Comparison of ENCODE assay signal across 16 cellular contexts in the genomic region with DNA sequence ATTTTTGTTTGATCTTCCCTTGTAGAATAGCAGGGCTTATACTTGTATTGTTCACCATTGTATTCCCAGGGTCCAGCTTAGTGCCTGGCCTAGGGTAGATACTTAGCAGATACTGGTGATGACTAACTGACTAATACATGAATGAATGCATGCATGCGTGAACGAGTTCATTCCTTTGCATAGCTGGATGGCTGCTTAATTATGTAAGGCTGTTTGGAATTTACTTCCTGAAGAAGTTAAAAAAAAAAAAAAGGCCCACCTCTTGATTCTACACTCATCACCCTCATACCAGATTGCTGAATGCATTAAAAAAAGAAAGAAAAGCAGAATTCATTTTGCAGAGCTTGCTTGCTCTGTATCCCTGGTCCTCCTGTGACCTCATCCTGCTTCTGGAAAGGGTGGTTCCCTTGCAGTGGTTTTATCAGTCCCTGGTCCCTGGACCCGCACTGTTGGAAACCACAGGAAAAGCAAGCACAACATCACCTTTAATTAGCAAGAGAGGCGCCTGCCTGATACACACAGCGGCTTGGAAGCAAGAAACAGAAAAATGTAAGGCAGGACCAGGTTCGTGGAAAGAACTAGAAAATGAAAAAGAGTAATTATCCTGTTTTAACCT.
DNase-seq lines count a peak whose midpoint lies in the region; FAIRE-seq and TF ChIP-seq lines count a peak whose summit lies in the region.
"Had no signal": no experiment of that assay in that cellular context is flagged by ENCODE, and none has a peak within 500 bp of the region (broad histone marks: within the 10 kb centered on the region; RNA-seq: fewer than 3 reads in every experiment).

No MANE protein-coding gene starts in this region.

- no peak overlapping the region for H2BK12ac ChIP-seq in H1 (ENCODE audit: low read depth, low read length)

- H3K23ac ChIP-seq in H1 (ENCODE audit: insufficient read length), result no peak overlapping the region

- H4K20me1 ChIP-seq in H1 (replicated peaks in 1 of 2; ENCODE audit: control insufficient read depth in 1 of 2, insufficient read depth in 2 of 2, low read length in 2 of 2), result no peaks in the 10 kb centered on the region

- no peak overlapping the region for H3K27ac ChIP-seq in H1 (ENCODE audit: low read depth, low read length)
- H3K27ac ChIP-seq in esophagus muscularis mucosa (replicated peaks in 1 of 4), result no peak overlapping the region
- H3K27ac ChIP-seq: colonic mucosa had no signal

- H4K8ac ChIP-seq in H1 (ENCODE audit: extremely low read depth, insufficient read depth, low read length), result no peak overlapping the region

- H3K4me1 ChIP-seq in H1 (replicated peaks in 1 of 4; ENCODE audit: control insufficient read depth in 3 of 4, insufficient read depth in 4 of 4, low read length in 3 of 4) (peaks cover 0 to 2% (median 0%) of the 10 kb centered on the region in 4 experiments; a peak in 3 of 7 replicates), esophagus muscularis mucosa (no peaks in the 10 kb centered on the region)
- H3K4me1 ChIP-seq: colonic mucosa had no signal

- H3K27me3 Mint-ChIP-seq in neural crest cell (ENCODE audit: low read depth), result no peaks in the 10 kb centered on the region
- H3K27me3 Mint-ChIP-seq: naive B cell had no signal

- H3K23me2 ChIP-seq in H1 (ENCODE audit: low read depth, low read length), result no peaks in the 10 kb centered on the region; the same call in 1 of the 2 replicates

- peaks cover 16% of the 10 kb centered on the region for H3K4me1 Mint-ChIP-seq in neural crest cell
- H3K4me1 Mint-ChIP-seq: naive B cell had no signal

- no peak overlapping the region for H3K4me3 Mint-ChIP-seq in neural crest cell
- H3K4me3 Mint-ChIP-seq: activated naive CD4-positive, alpha-beta T cell treated with anti-CD3 and anti-CD28 coated beads for 36 hours; naive B cell had no signal

- WGBS in H1 (ENCODE audit: extremely low coverage in 1 of 2, insufficient coverage in 1 of 2, insufficient read length in 1 of 2, insufficient replicate concordance in 2 of 2, low coverage in 1 of 2, low lambda C conversion rate in 2 of 2, missing lambda C conversion rate in 1 of 2), 2 experiments, result 94% methylated on average over 6 of the region's 6 CpGs; no CpG with 5 or more reads in 1 of the 2 experiments
- 91% methylated on average over 6 of the region's 6 CpGs for WGBS in esophagus muscularis mucosa

- no peak overlapping the region for H4K91ac ChIP-seq in H1 (replicated peaks; ENCODE audit: insufficient read length, low read length)

- 0 out of 2 replicates have a peak overlapping the region, but pooled peaks have one; percentile 98 for H2AFZ ChIP-seq in H1 (ENCODE audit: low read length)

- H3K79me2 ChIP-seq in H1 (ENCODE audit: control insufficient read depth in 1 of 2, insufficient read depth in 2 of 2, low read length in 2 of 2), result no peaks in the 10 kb centered on the region

- peak overlapping the region; percentile 44 for H3K27ac Mint-ChIP-seq in neural crest cell (ENCODE audit: unreplicated experiment)
- H3K27ac Mint-ChIP-seq: activated naive CD4-positive, alpha-beta T cell treated with anti-CD3 and anti-CD28 coated beads for 36 hours had no signal

- TF ChIP-seq EP300 in H1 (IDR thresholded peaks at IDR 0.05; ENCODE audit: borderline replicate concordance in 1 of 2, low read depth in 2 of 2, low read length in 2 of 2), result no peak
- TF ChIP-seq EP300 in esophagus muscularis mucosa (IDR thresholded peaks at IDR 0.05), result no peak

- FAIRE-seq in H1 (lab: Jason Lieb, UNC), result no peak
- FAIRE-seq: kidney had no signal

- H3K4me2 ChIP-seq in H1 (ENCODE audit: insufficient read depth in 1 of 2, low read depth in 2 of 2, low read length in 2 of 2), result no peak overlapping the region

- H3K4me3 ChIP-seq in H1 (ENCODE audit: extremely low read depth in 1 of 4, insufficient read depth in 2 of 4, low read depth in 3 of 4, low read length in 4 of 4), result no peak overlapping the region
- no peak overlapping the region for H3K4me3 ChIP-seq in esophagus muscularis mucosa
- H3K4me3 ChIP-seq: colonic mucosa had no signal

- no peak for TF ChIP-seq RAD21 in H1 (IDR thresholded peaks at IDR 0.05 in 1 of 2, conservative IDR thresholded peaks at IDR 0.05 in 1 of 2; ENCODE audit: low read depth in 2 of 2, low read length in 2 of 2)

- H3K14ac ChIP-seq in H1 (ENCODE audit: insufficient read length), result no peak overlapping the region

- no peak overlapping the region for H3K4ac ChIP-seq in H1 (replicated peaks; ENCODE audit: insufficient read length, low read depth, low read length)

- CTCF ChIA-PET in H1 (lab: Charles Lee; ENCODE audit: partially characterized antibody), result interaction anchor here (0.7 to 2.4 kb wide), 19 partner anchors 9 to 245 kb away, joined by 3 to 12 read pairs (median 4); no protein-coding TSS in a partner anchor

- H2BK20ac ChIP-seq in H1 (ENCODE audit: low read length), result no peak overlapping the region

- no peaks in the 10 kb centered on the region for H3K36me3 ChIP-seq in H1 (ENCODE audit: control insufficient read depth in 2 of 4, insufficient read depth in 4 of 4, low read length in 3 of 4)
- H3K36me3 ChIP-seq in esophagus muscularis mucosa, result no peaks in the 10 kb centered on the region
- H3K36me3 ChIP-seq: colonic mucosa had no signal

- H3K27me3 ChIP-seq in H1 (replicated peaks in 1 of 4; ENCODE audit: control insufficient read depth in 3 of 4, extremely low read depth in 1 of 4, insufficient read depth in 3 of 4, low read length in 3 of 4) (no peaks in the 10 kb centered on the region), esophagus muscularis mucosa (no peaks in the 10 kb centered on the region)
- H3K27me3 ChIP-seq: colonic mucosa had no signal

- H3K9me3 ChIP-seq in H1 (ENCODE audit: insufficient read depth in 2 of 2, low read depth in 1 of 2, low read length in 1 of 2) (no peaks in the 10 kb centered on the region), esophagus muscularis mucosa (no peaks in the 10 kb centered on the region)
- H3K9me3 ChIP-seq: colonic mucosa had no signal

- H3K9me3 Mint-ChIP-seq in neural crest cell, result no peaks in the 10 kb centered on the region
- H3K9me3 Mint-ChIP-seq: activated naive CD4-positive, alpha-beta T cell treated with anti-CD3 and anti-CD28 coated beads for 36 hours; naive B cell had no signal

- TF ChIP-seq CTCF in H1 (IDR thresholded peaks at IDR 0.05; ENCODE audit: control extremely low read depth in 1 of 3, insufficient read depth in 1 of 3, low read depth in 1 of 3, low read length in 3 of 3) (no peak), neural crest cell (conservative IDR thresholded peaks at IDR 0.05) (no peak), esophagus muscularis mucosa (IDR thresholded peaks at IDR 0.05) (no peak)

- H3K18ac ChIP-seq in H1 (ENCODE audit: extremely low read depth, low read length), result no peak overlapping the region

- no peak overlapping the region for H2BK15ac ChIP-seq in H1 (ENCODE audit: low read length)

- no peaks in the 10 kb centered on the region for H3K36me3 Mint-ChIP-seq in neural crest cell (ENCODE audit: low read depth)
- H3K36me3 Mint-ChIP-seq: naive B cell had no signal

- H3K9ac ChIP-seq in H1 (replicated peaks in 1 of 4; ENCODE audit: extremely low read depth in 1 of 4, low read depth in 3 of 4, low read length in 3 of 4), result no peak overlapping the region

- DNase-seq in Daoy (ENCODE audit: low read depth) (peak; percentile 53), NCI-H226 (peak; percentile 95), H1 (ENCODE audit: low read depth in 1 of 2, low spot score in 2 of 2) (no peak), neural crest cell (ENCODE audit: low read depth, low spot score) (no peak), NCI-H748 treated with DMSO at 0.1 percent for 48 hours (lab: John Stamatoyannopoulos, UW) (no peak), SIG-M5 (lab: John Stamatoyannopoulos, UW) (no peak), NCI-H1105 treated with DMSO at 0.1 percent for 48 hours (lab: John Stamatoyannopoulos, UW) (no peak), esophagus muscularis mucosa (ENCODE audit: extremely low spot score) (no peak)
- DNase-seq: activated naive CD4-positive, alpha-beta T cell treated with anti-CD3 and anti-CD28 coated beads for 36 hours; colonic mucosa; COR-L47; foreskin fibroblast; kidney; naive B cell; NCI-H446 treated with DMSO at 0.1 percent for 48 hours; substantia nigra had no signal

- TF ChIP-seq POLR2A in H1 (IDR thresholded peaks at IDR 0.05; ENCODE audit: control extremely low read depth in 1 of 2, low read depth in 2 of 2, low read length in 2 of 2), result no peak
- TF ChIP-seq POLR2A in esophagus muscularis mucosa (IDR thresholded peaks at IDR 0.05; ENCODE audit: low read depth), result no peak

- no peak overlapping the region for H4K5ac ChIP-seq in H1 (ENCODE audit: insufficient read length, low read depth, low read length)

- no peaks in the 10 kb centered on the region for H3K79me1 ChIP-seq in H1 (ENCODE audit: low read depth, low read length)

- POLR2A ChIA-PET in H1 (lab: Charles Lee; ENCODE audit: partially characterized antibody), result no interaction called here

- H2BK120ac ChIP-seq in H1 (replicated peaks; ENCODE audit: low read depth, low read length), result no peak overlapping the region

- no peak overlapping the region for H3K56ac ChIP-seq in H1 (replicated peaks; ENCODE audit: insufficient read length, low read depth, low read length)

- no peak overlapping the region for H2AK5ac ChIP-seq in H1 (ENCODE audit: low read depth, low read length)

- intact Hi-C loops in esophagus muscularis mucosa (cut with DNase I), result no loop called here

- H2BK5ac ChIP-seq in H1 (ENCODE audit: low read depth, low read length), result no peak overlapping the region

TF ChIP-seq in H1, 55 proteins besides CTCF, POLR2A, EP300 and RAD21:
- TF ChIP-seq SP4 (IDR thresholded peaks at IDR 0.05; ENCODE audit: low read length), result no peak
- TF ChIP-seq CBX5 (IDR thresholded peaks at IDR 0.05; ENCODE audit: low read depth, low read length), result no peak

Comparison
In these comparisons a context has a peak if more than half of its experiments do, and no peak if none do; other contexts are left out.
1. DNase-seq: peak in Daoy (single experiment) and NCI-H226 (single experiment); none in H1 (0 of 2), neural crest cell (single experiment), NCI-H748 treated with DMSO at 0.1 percent for 48 hours (single experiment), SIG-M5 (single experiment), NCI-H1105 treated with DMSO at 0.1 percent for 48 hours (single experiment) and esophagus muscularis mucosa (single experiment).